9 cellular contexts compared by ENCODE assay signal in genomic region chr7:40502359-40502758, GRCh38.
"Had no signal": no experiment of that assay in that cellular context is flagged by ENCODE, and none has a peak within 500 bp of the region (broad histone marks: within the 10 kb centered on the region; RNA-seq: fewer than 3 reads in every experiment).

No MANE protein-coding gene starts in this region.

- H3K9ac ChIP-seq: GM23248 had no signal

- DNase-seq: GM23248, H7, HFFc6, KBM-7 had no signal

- FAIRE-seq: H1, HepG2 had no signal

- H2AFZ ChIP-seq: GM23248 had no signal

- H3K4me3 ChIP-seq: GM23248, HAP-1 had no signal

- H3K36me3 ChIP-seq: HAP-1 had no signal

- H3K27ac ChIP-seq: GM23248, HL-60 had no signal

- H3K9me3 ChIP-seq: HAP-1 had no signal

- H3K4me1 ChIP-seq: HAP-1 had no signal

- ATAC-seq: HCT116, HepG2 had no signal
